29 cellular contexts compared by ENCODE assay signal in genomic region chr15:53513431-53513830, GRCh38.
"Had no signal": no experiment of that assay in that cellular context is flagged by ENCODE, and none has a peak within 500 bp of the region (broad histone marks: within the 10 kb centered on the region; RNA-seq: fewer than 3 reads in every experiment).

No MANE protein-coding gene starts in this region.

- H3K36me3 Mint-ChIP-seq: stimulated activated effector memory CD8-positive, alpha-beta T cell treated with anti-CD3 and anti-CD28 coated beads, Interleukin-12 subunit alpha, Interleukin-12 subunit beta, amount 100 ng/mL, for 72 hours; stimulated activated memory B cell treated with anti-CD40 and anti-IgM and Interleukin-4, amounts not matched to agents 10 μg/mL and 1 μg/mL and 100 μg/mL, for 72 hours; stimulated activated naive B cell treated with anti-CD40 and anti-IgM and Interleukin-4, amounts not matched to agents 10 μg/mL and 1 μg/mL and 100 μg/mL, for 72 hours; type B pancreatic cell had no signal

- H3K27me3 Mint-ChIP-seq: stimulated activated memory B cell treated with anti-CD40 and anti-IgM and Interleukin-4, amounts not matched to agents 10 μg/mL and 1 μg/mL and 100 μg/mL, for 72 hours; stimulated activated naive CD8-positive, alpha-beta T cell treated with anti-CD3 and anti-CD28 coated beads, Interleukin-15, amount 100 ng/mL, for 72 hours had no signal

- H3K9me3 ChIP-seq: stomach, suprapubic skin, testis, thoracic aorta, thyroid gland, tibial artery, tibial nerve, transverse colon, upper lobe of left lung, upper lobe of right lung, uterus, vagina had no signal

- H3K9me3 Mint-ChIP-seq: stimulated activated naive B cell treated with anti-CD40 and anti-IgM and Interleukin-4, amounts not matched to agents 10 μg/mL and 1 μg/mL and 100 μg/mL, for 72 hours; stimulated activated naive CD8-positive, alpha-beta T cell treated with anti-CD3 and anti-CD28 coated beads, Interleukin-15, amount 100 ng/mL, for 72 hours; stimulated activated naive CD8-positive, alpha-beta T cell treated with anti-CD3 and anti-CD28 coated beads, Interleukin-15, Interleukin-2, amounts not matched to agents 100 ng/mL and 50 ng/mL, for 24 hours; type B pancreatic cell had no signal

- H3K4me3 ChIP-seq: stomach, suprapubic skin, testis, thoracic aorta, thyroid gland, tibial artery, tibial nerve, transverse colon, upper lobe of left lung, upper lobe of right lung, uterus, vagina had no signal

- H3K27me3 ChIP-seq: stomach, suprapubic skin, testis, thyroid gland, tibial artery, tibial nerve, transverse colon, upper lobe of left lung, upper lobe of right lung, uterus, vagina had no signal

- H3K27ac ChIP-seq: stomach, suprapubic skin, testis, thoracic aorta, thyroid gland, tibial artery, tibial nerve, transverse colon, upper lobe of left lung, upper lobe of right lung, uterus, vagina had no signal

- FAIRE-seq: urothelium cell line had no signal

- H3K4me1 Mint-ChIP-seq: stimulated activated effector memory CD8-positive, alpha-beta T cell treated with anti-CD3 and anti-CD28 coated beads, Interleukin-12 subunit alpha, Interleukin-12 subunit beta, amount 100 ng/mL, for 72 hours; stimulated activated memory B cell treated with anti-CD40 and anti-IgM and Interleukin-4, amounts not matched to agents 10 μg/mL and 1 μg/mL and 100 μg/mL, for 72 hours; stimulated activated naive B cell treated with anti-CD40 and anti-IgM and Interleukin-4, amounts not matched to agents 10 μg/mL and 1 μg/mL and 100 μg/mL, for 72 hours; stimulated activated naive CD8-positive, alpha-beta T cell treated with anti-CD3 and anti-CD28 coated beads, Interleukin-15, amount 100 ng/mL, for 72 hours had no signal

- H3K4me1 ChIP-seq: stomach, suprapubic skin, testis, thyroid gland, tibial artery, tibial nerve, transverse colon, upper lobe of left lung, upper lobe of right lung, uterus, vagina had no signal

- H3K4me3 Mint-ChIP-seq: stimulated activated effector memory CD8-positive, alpha-beta T cell treated with anti-CD3 and anti-CD28 coated beads, Interleukin-12 subunit alpha, Interleukin-12 subunit beta, amount 100 ng/mL, for 72 hours; stimulated activated memory B cell treated with anti-CD40 and anti-IgM and Interleukin-4, amounts not matched to agents 10 μg/mL and 1 μg/mL and 100 μg/mL, for 72 hours; stimulated activated naive B cell treated with anti-CD40 and anti-IgM and Interleukin-4, amounts not matched to agents 10 μg/mL and 1 μg/mL and 100 μg/mL, for 72 hours; stimulated activated naive CD8-positive, alpha-beta T cell treated with anti-CD3 and anti-CD28 coated beads, Interleukin-15, amount 100 ng/mL, for 72 hours; stimulated activated naive CD8-positive, alpha-beta T cell treated with anti-CD3 and anti-CD28 coated beads, Interleukin-15, Interleukin-2, amounts not matched to agents 100 ng/mL and 50 ng/mL, for 24 hours; type B pancreatic cell had no signal

- H3K36me3 ChIP-seq: stomach, suprapubic skin, thoracic aorta, thyroid gland, tibial artery, tibial nerve, transverse colon, upper lobe of left lung, upper lobe of right lung, uterus, vagina had no signal

- H3K27ac Mint-ChIP-seq: stimulated activated effector memory CD8-positive, alpha-beta T cell treated with anti-CD3 and anti-CD28 coated beads, Interleukin-12 subunit alpha, Interleukin-12 subunit beta, amount 100 ng/mL, for 72 hours; stimulated activated memory B cell treated with anti-CD40 and anti-IgM and Interleukin-4, amounts not matched to agents 10 μg/mL and 1 μg/mL and 100 μg/mL, for 72 hours; stimulated activated naive B cell treated with anti-CD40 and anti-IgM and Interleukin-4, amounts not matched to agents 10 μg/mL and 1 μg/mL and 100 μg/mL, for 72 hours; stimulated activated naive CD8-positive, alpha-beta T cell treated with anti-CD3 and anti-CD28 coated beads, Interleukin-15, amount 100 ng/mL, for 72 hours; stimulated activated naive CD8-positive, alpha-beta T cell treated with anti-CD3 and anti-CD28 coated beads, Interleukin-15, Interleukin-2, amounts not matched to agents 100 ng/mL and 50 ng/mL, for 24 hours; type B pancreatic cell had no signal

- DNase-seq: stimulated activated CD4-positive, alpha-beta T cell treated with anti-CD3 and anti-CD28 coated beads, Interleukin-2, amount 100 ng/mL, for 48 hours; stimulated activated CD4-positive, alpha-beta T cell treated with anti-CD3 and anti-CD28 coated beads, Interleukin-4, amount 100 ng/mL, for 1 hour; stimulated activated CD4-positive, alpha-beta T cell treated with anti-CD3 and anti-CD28 coated beads, Interleukin-4, amount 100 ng/mL, for 24 hours; stimulated activated CD4-positive, alpha-beta T cell treated with anti-CD3 and anti-CD28 coated beads, Interleukin-4, amount 100 ng/mL, for 4 hours; stimulated activated CD8-positive, alpha-beta memory T cell treated with anti-CD3 and anti-CD28 coated beads, Interleukin-4, amount 100 ng/mL, for 48 hours; stimulated activated naive B cell treated with anti-CD40 and anti-IgM and Interleukin-4, amounts not matched to agents 10 μg/mL and 1 μg/mL and 100 μg/mL, for 72 hours; stimulated activated naive CD4-positive, alpha-beta T cell; stimulated activated naive CD4-positive, alpha-beta T cell treated with Interleukin-2 at 50 U/mL for 16 hours; stimulated activated naive CD8-positive, alpha-beta T cell treated with anti-CD3 and anti-CD28 coated beads, Interleukin-15, amount 100 ng/mL, for 72 hours; stimulated activated naive CD8-positive, alpha-beta T cell treated with anti-CD3 and anti-CD28 coated beads, Interleukin-15, Interleukin-2, amounts not matched to agents 100 U/mL and 50 U/mL, for 24 hours; stomach; substantia nigra; testis; thyroid gland; tibial artery; transverse colon; trophoblast cell; upper lobe of left lung; upper lobe of right lung; uterus had no signal

- ATAC-seq: stimulated activated effector memory CD8-positive, alpha-beta T cell treated with anti-CD3 and anti-CD28 coated beads, Interleukin-12 subunit alpha, Interleukin-12 subunit beta, amount 100 ng/mL, for 72 hours; stimulated activated memory B cell treated with anti-CD40 and anti-IgM and Interleukin-4, amounts not matched to agents 10 μg/mL and 1 μg/mL and 100 μg/mL, for 72 hours; stimulated activated naive B cell treated with anti-CD40 and anti-IgM and Interleukin-4, amounts not matched to agents 10 μg/mL and 1 μg/mL and 100 μg/mL, for 72 hours; stimulated activated naive CD8-positive, alpha-beta T cell treated with anti-CD3 and anti-CD28 coated beads, Interleukin-15, amount 100 ng/mL, for 72 hours; stimulated activated naive CD8-positive, alpha-beta T cell treated with anti-CD3 and anti-CD28 coated beads, Interleukin-15, Interleukin-2, amounts not matched to agents 100 U/mL and 50 U/mL, for 24 hours; upper lobe of right lung had no signal
